In genomic region chrX:136909706-136910564, GRCh38 we compare ENCODE assay signal across 8 cellular contexts. TPM values are rescaled to one million over a fixed set of nuclear protein-coding genes. Genes with fewer than 3 reads are reported as not detected.
DNase-seq lines count a peak whose midpoint lies in the region; ATAC-seq and TF ChIP-seq lines count a peak whose summit lies in the region.

No MANE protein-coding gene starts in this region.

- ATAC-seq in HG02610 (IDR thresholded peaks at IDR 0.05; ENCODE audit: unreplicated experiment) (peak; percentile 81), SK-N-SH treated with all-trans-retinoic acid at 6 μM for 48 hours (peak; percentile 83), Right ventricle myocardium superior (ENCODE audit: poor library complexity) (peak; percentile 85), upper lobe of right lung (peak; percentile 91)

- H3K9me3 ChIP-seq in ovary (no peaks in the 10 kb centered on the region), upper lobe of right lung (no peaks in the 10 kb centered on the region)

- intact Hi-C loops in Right ventricle myocardium superior (cut with DNase I): loop anchor here (10.0 kb wide), 1 partner anchor 205 kb away; no protein-coding TSS in a partner anchor
- intact Hi-C loops in ovary (cut with DNase I): no loop called here
- intact Hi-C loops in upper lobe of right lung (cut with DNase I): no loop called here

- H3K4me1 ChIP-seq in ovary (ENCODE audit: insufficient read depth) (no peaks in the 10 kb centered on the region), upper lobe of right lung (no peaks in the 10 kb centered on the region)

- WGBS in ovary, 3 donors: 30 to 44% (median 35%) methylated on average over 26 of the region's 26 CpGs

- H3K27me3 ChIP-seq in ovary (no peaks in the 10 kb centered on the region), upper lobe of right lung (no peaks in the 10 kb centered on the region)

- H3K27ac ChIP-seq in ovary (peak overlapping the region; percentile 76 to 86), upper lobe of right lung (peak overlapping the region; percentile 88)

- TF ChIP-seq CTCF in GM10266 (IDR thresholded peaks at IDR 0.05; ENCODE audit: control insufficient read depth, insufficient read depth, low read depth, missing control alignments) (no peak), ovary (IDR thresholded peaks at IDR 0.05) (no peak), upper lobe of right lung (IDR thresholded peaks at IDR 0.05) (no peak)

- TF ChIP-seq POLR2A in ovary (IDR thresholded peaks at IDR 0.05): peak; percentile 63

- DNase-seq in GM10266 (ENCODE audit: extremely low spot score) (peak; percentile 67), NCI-H1092 treated with DMSO at 0.1 percent for 48 hours (lab: John Stamatoyannopoulos, UW) (peak; percentile 85), Right ventricle myocardium superior (peak; percentile 76), ovary (peak; percentile 82 to 92 (median 85)), upper lobe of right lung (peak; percentile 75)
- peak; percentile 20 for DNase-seq in activated naive CD8-positive, alpha-beta T cell treated with anti-CD3 and anti-CD28 coated beads, Interleukin-2, amount 50 U/mL, for 16 hours (ENCODE audit: low read depth, low spot score)

- no peak for TF ChIP-seq EP300 in ovary (IDR thresholded peaks at IDR 0.05)

- H3K4me3 ChIP-seq in ovary: peak overlapping the region; percentile 53
- H3K4me3 ChIP-seq in upper lobe of right lung: peak overlapping the region; percentile 66

- H3K36me3 ChIP-seq in ovary (no peaks in the 10 kb centered on the region), upper lobe of right lung (no peaks in the 10 kb centered on the region)

TF ChIP-seq in SK-N-SH treated with all-trans-retinoic acid at 6 μM for 48 hours, 23 proteins besides CTCF, POLR2A, EP300 and RAD21:
- TF ChIP-seq OSR1 (CRISPR knock-in tag; IDR thresholded peaks at IDR 0.05) (no peak), PPARA (CRISPR knock-in tag; IDR thresholded peaks at IDR 0.05; ENCODE audit: borderline replicate concordance) (no peak), ZNF565 (CRISPR knock-in tag; conservative IDR thresholded peaks at IDR 0.05; ENCODE audit: low read depth) (no peak), ZFP30 (CRISPR knock-in tag; IDR thresholded peaks at IDR 0.05) (no peak), SNAI2 (CRISPR knock-in tag; IDR thresholded peaks at IDR 0.05) (no peak), ZFP3 (CRISPR knock-in tag; IDR thresholded peaks at IDR 0.05) (no peak), POU6F1 (CRISPR knock-in tag; IDR thresholded peaks at IDR 0.05; ENCODE audit: borderline replicate concordance, low read depth) (no peak), GLIS3 (CRISPR knock-in tag; IDR thresholded peaks at IDR 0.05) (no peak), ZNF8 (CRISPR knock-in tag; IDR thresholded peaks at IDR 0.05) (no peak), BACH2 (CRISPR knock-in tag; IDR thresholded peaks at IDR 0.05; ENCODE audit: borderline replicate concordance) (no peak), TCF4 (CRISPR knock-in tag; IDR thresholded peaks at IDR 0.05; ENCODE audit: borderline replicate concordance) (no peak), ESRRG (CRISPR knock-in tag; IDR thresholded peaks at IDR 0.05) (no peak), TOX (CRISPR knock-in tag; IDR thresholded peaks at IDR 0.05; ENCODE audit: borderline replicate concordance) (no peak), RARB (CRISPR knock-in tag; IDR thresholded peaks at IDR 0.05) (no peak), ZC3H10 (CRISPR knock-in tag; IDR thresholded peaks at IDR 0.05) (no peak), ZNF70 (CRISPR knock-in tag; IDR thresholded peaks at IDR 0.05) (no peak), CREB5 (CRISPR knock-in tag; IDR thresholded peaks at IDR 0.05; ENCODE audit: low read depth) (no peak), ARNTL (CRISPR knock-in tag; IDR thresholded peaks at IDR 0.05; ENCODE audit: borderline replicate concordance, low read depth) (no peak), ISL1 (CRISPR knock-in tag; IDR thresholded peaks at IDR 0.05) (no peak)

RNA-seq across cellular contexts. Expression of gene RBMX, which starts 29.4 kb away (rescaled TPM):
- total RNA-seq in Right ventricle myocardium superior: 78.3 TPM
- 100 to 1,000 TPM; 192 to 400 (median 305) TPM for total RNA-seq in ovary
- 100 to 1,000 TPM; 318 to 444 TPM for polyA plus RNA-seq in ovary
- 114 TPM for total RNA-seq in upper lobe of right lung

Comparison
In these comparisons a context has a peak if more than half of its experiments do, and no peak if none do; other contexts are left out.
1. Peak in every context shown above with its lines: DNase-seq, ATAC-seq, H3K4me3 ChIP-seq and H3K27ac ChIP-seq.
2. DNase-seq: peak in every context shown above with its lines; median percentile 85 in NCI-H1092 treated with DMSO at 0.1 percent for 48 hours; 85 in ovary; 76 in Right ventricle myocardium superior; 75 in upper lobe of right lung; 67 in GM10266; 20 in activated naive CD8-positive, alpha-beta T cell treated with anti-CD3 and anti-CD28 coated beads, Interleukin-2, amount 50 U/mL, for 16 hours.